ENCODE assay signal across 8 cellular contexts in genomic region chr17:80891096-80892018, GRCh38.
A peak's percentile ranks its signal among the peaks of the same experiment; 100 is the strongest.
DNase-seq lines count a peak whose midpoint lies in the region; ATAC-seq, FAIRE-seq and TF ChIP-seq lines count a peak whose summit lies in the region.

No MANE protein-coding gene starts in this region.

- no peak overlapping the region for H3K4me3 ChIP-seq in SJSA1

- peaks cover 23% of the 10 kb centered on the region for H3K4me1 ChIP-seq in SJSA1 (replicated peaks)

- no peaks in the 10 kb centered on the region for H3K9me3 ChIP-seq in SJSA1 (replicated peaks)

- H3K27me3 ChIP-seq in SJSA1 (replicated peaks): no peaks in the 10 kb centered on the region

- peak overlapping the region; percentile 68 for H3K27ac ChIP-seq in SJSA1

- FAIRE-seq in GM12891 (lab: Jason Lieb, UNC): peak; percentile 38

- TF ChIP-seq POLR2A in GM12891 (IDR thresholded peaks at IDR 0.05; ENCODE audit: low read depth, low read length): no peak

- H3K36me3 ChIP-seq in SJSA1: peaks cover 63% of the 10 kb centered on the region

- DNase-seq in GM12891 (ENCODE audit: insufficient read length, low spot score): no peak
- peak; percentile 84 to 85 for DNase-seq in SJSA1 (ENCODE audit: low read depth in 1 of 2, low spot score in 2 of 2)
- peak; percentile 60 for DNase-seq in activated gamma-delta T cell treated with anti-CD3 and anti-CD28 coated beads, Interleukin-2, amount 50 U/mL, for 16 hours (ENCODE audit: low read depth)
- DNase-seq in hepatic stellate cell (ENCODE audit: low spot score): peak; percentile 97
- peak; percentile 53 to 58 for DNase-seq in stimulated activated CD4-positive, alpha-beta T cell treated with anti-CD3 and anti-CD28 coated beads, Interleukin-1b, Interleukin-23, amount 100 ng/mL, for 4 hours (ENCODE audit: low read depth in 2 of 2)
- DNase-seq in NCI-H187 treated with DMSO at 0.1 percent for 48 hours (lab: John Stamatoyannopoulos, UW): no peak
- no peak for DNase-seq in NCI-H2081 treated with DMSO at 0.1 percent for 48 hours (lab: John Stamatoyannopoulos, UW)

- ATAC-seq in HG03066 (IDR thresholded peaks at IDR 0.05; ENCODE audit: low read depth, unreplicated experiment): peak; percentile 60

TF ChIP-seq in GM12891, 5 proteins besides CTCF, POLR2A, EP300 and RAD21:
- TF ChIP-seq POLR2AphosphoS5 (IDR thresholded peaks at IDR 0.05; ENCODE audit: low read depth, low read length): no peak
- no peak for TF ChIP-seq POU2F2 (IDR thresholded peaks at IDR 0.05; ENCODE audit: low read depth, low read length)

Comparison
In these comparisons a context has a peak if more than half of its experiments do, and no peak if none do; other contexts are left out.
1. DNase-seq: peak in SJSA1 (2 of 2), activated gamma-delta T cell treated with anti-CD3 and anti-CD28 coated beads, Interleukin-2, amount 50 U/mL, for 16 hours (single experiment), hepatic stellate cell (single experiment) and stimulated activated CD4-positive, alpha-beta T cell treated with anti-CD3 and anti-CD28 coated beads, Interleukin-1b, Interleukin-23, amount 100 ng/mL, for 4 hours (2 of 2); none in GM12891 (single experiment), NCI-H187 treated with DMSO at 0.1 percent for 48 hours (single experiment) and NCI-H2081 treated with DMSO at 0.1 percent for 48 hours (single experiment).